ENCODE assay signal across 8 cellular contexts in the genomic region with DNA sequence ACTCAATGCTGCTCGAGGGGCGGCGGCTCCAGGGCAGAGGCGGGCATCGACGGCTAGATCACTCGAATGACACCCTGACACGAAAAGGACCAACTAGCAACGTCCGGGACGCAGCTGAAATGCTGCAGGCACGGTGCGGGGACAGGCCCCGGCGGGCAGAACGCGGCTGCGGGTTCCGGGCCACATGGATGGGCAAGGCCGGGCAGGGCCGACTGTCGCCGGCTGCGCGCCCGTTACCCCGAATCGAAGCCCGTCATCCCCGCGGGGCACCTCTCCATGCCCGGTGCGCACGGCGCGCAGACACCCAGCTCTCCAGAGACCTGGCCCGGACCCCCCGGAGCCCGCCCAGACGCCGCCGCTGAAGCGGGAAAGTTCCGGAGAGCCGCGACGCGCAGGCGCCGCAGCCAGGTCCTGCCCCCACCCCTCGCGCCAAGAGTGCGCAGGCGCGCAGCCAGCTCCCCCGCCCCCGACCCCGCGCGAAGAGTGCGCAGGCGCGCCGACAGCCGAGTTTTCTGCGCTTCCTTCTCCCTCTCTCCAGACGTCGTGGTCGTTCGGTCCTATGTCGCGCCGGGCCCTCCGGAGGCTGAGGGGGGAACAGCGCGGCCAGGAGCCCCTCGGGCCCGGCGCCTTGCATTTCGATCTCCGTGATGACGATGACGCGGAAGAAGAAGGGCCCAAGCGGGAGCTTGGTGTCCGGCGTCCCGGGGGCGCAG. TPM values are rescaled to one million over a fixed set of nuclear protein-coding genes. Genes with fewer than 3 reads are reported as not detected.
DNase-seq lines count a peak whose midpoint lies in the region; ATAC-seq lines count a peak whose summit lies in the region.

A gene with protein sequence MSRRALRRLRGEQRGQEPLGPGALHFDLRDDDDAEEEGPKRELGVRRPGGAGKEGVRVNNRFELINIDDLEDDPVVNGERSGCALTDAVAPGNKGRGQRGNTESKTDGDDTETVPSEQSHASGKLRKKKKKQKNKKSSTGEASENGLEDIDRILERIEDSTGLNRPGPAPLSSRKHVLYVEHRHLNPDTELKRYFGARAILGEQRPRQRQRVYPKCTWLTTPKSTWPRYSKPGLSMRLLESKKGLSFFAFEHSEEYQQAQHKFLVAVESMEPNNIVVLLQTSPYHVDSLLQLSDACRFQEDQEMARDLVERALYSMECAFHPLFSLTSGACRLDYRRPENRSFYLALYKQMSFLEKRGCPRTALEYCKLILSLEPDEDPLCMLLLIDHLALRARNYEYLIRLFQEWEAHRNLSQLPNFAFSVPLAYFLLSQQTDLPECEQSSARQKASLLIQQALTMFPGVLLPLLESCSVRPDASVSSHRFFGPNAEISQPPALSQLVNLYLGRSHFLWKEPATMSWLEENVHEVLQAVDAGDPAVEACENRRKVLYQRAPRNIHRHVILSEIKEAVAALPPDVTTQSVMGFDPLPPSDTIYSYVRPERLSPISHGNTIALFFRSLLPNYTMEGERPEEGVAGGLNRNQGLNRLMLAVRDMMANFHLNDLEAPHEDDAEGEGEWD (plus strand): TSS at position 484 of the 713 bp plus-strand sequence. CDS start 76 bp downstream, at position 560.

- peak within 1 kb of the TSS; percentile 58 for H3K4me3 ChIP-seq in CD4-positive, CD25-positive, alpha-beta regulatory T cell (ENCODE audit: low read depth, low read length)

- H3K9me3 ChIP-seq in CD4-positive, CD25-positive, alpha-beta regulatory T cell (ENCODE audit: control insufficient read depth in 2 of 2, low read length in 2 of 2) = peaks cover 6 to 16% of the 10 kb centered on the region in 2 experiments

- peaks cover 0 to 26% (median 7%) of the 10 kb centered on the region in 4 donors for H3K4me1 Mint-ChIP-seq in CD4-positive, CD25-positive, alpha-beta regulatory T cell
- peaks cover 14 to 16% of the 10 kb centered on the region in 2 donors for H3K4me1 Mint-ChIP-seq in effector memory CD8-positive, alpha-beta T cell (ENCODE audit: low read depth in 2 of 2)
- peaks cover 8% of the 10 kb centered on the region for H3K4me1 Mint-ChIP-seq in memory B cell

- peak within 1 kb of the TSS; percentile 100 for H3K27ac ChIP-seq in CD4-positive, CD25-positive, alpha-beta regulatory T cell (ENCODE audit: insufficient read depth, low read length, poor library complexity, severe bottlenecking)

- peak; percentile 84 to 91 (median 87) for DNase-seq in CD4-positive, CD25-positive, alpha-beta regulatory T cell
- DNase-seq in HPDE6-E6E7 (ENCODE audit: extremely low spot score) (peak; percentile 88), NOMO-1 treated with DMSO at 0.1 percent for 48 hours (lab: John Stamatoyannopoulos, UW; ENCODE audit: unreplicated experiment) (peak; percentile 76), memory B cell (ENCODE audit: low spot score in 2 of 2) (peak; percentile 75 to 83)
- DNase-seq in activated CD8-positive, alpha-beta memory T cell treated with anti-CD3 and anti-CD28 coated beads for 4 hours (ENCODE audit: low read depth in 2 of 2) = peak; percentile 72 to 74
- DNase-seq in effector memory CD8-positive, alpha-beta T cell = peak; percentile 77 to 80 (median 78)
- peak; percentile 84 for DNase-seq in stimulated activated CD8-positive, alpha-beta memory T cell treated with anti-CD3 and anti-CD28 coated beads, Interleukin-12 subunit alpha, Interleukin-12 subunit beta, amount 100 ng/mL, for 1 hour (ENCODE audit: low read depth)

- ATAC-seq in CD4-positive, CD25-positive, alpha-beta regulatory T cell (ENCODE audit: low read depth in 2 of 2) = peak; percentile 32 to 33
- ATAC-seq in GM19452 (IDR thresholded peaks at IDR 0.05; ENCODE audit: unreplicated experiment) (peak; percentile 35), memory B cell (ENCODE audit: low read depth) (peak; percentile 34)
- ATAC-seq in effector memory CD8-positive, alpha-beta T cell (replicated peaks) = peak; percentile 33

- H3K36me3 Mint-ChIP-seq in CD4-positive, CD25-positive, alpha-beta regulatory T cell = peaks cover 14% of the 10 kb centered on the region
- peaks cover 55% of the 10 kb centered on the region for H3K36me3 Mint-ChIP-seq in effector memory CD8-positive, alpha-beta T cell (ENCODE audit: insufficient read depth)
- peaks cover 5% of the 10 kb centered on the region for H3K36me3 Mint-ChIP-seq in memory B cell

- peaks cover 9% of the 10 kb centered on the region for H3K4me1 ChIP-seq in CD4-positive, CD25-positive, alpha-beta regulatory T cell (ENCODE audit: control insufficient read depth, insufficient read depth, low read length, poor library complexity, severe bottlenecking)

- H3K36me3 ChIP-seq in CD4-positive, CD25-positive, alpha-beta regulatory T cell (ENCODE audit: control insufficient read depth, insufficient read depth, low read length) = peaks cover 18% of the 10 kb centered on the region

- H3K27me3 ChIP-seq in CD4-positive, CD25-positive, alpha-beta regulatory T cell (ENCODE audit: control insufficient read depth, insufficient read depth, low read length) = no peaks in the 10 kb centered on the region

- peak within 1 kb of the TSS; percentile 71 to 96 (median 84) for H3K4me3 Mint-ChIP-seq in CD4-positive, CD25-positive, alpha-beta regulatory T cell
- H3K4me3 Mint-ChIP-seq in effector memory CD8-positive, alpha-beta T cell = peak within 1 kb of the TSS; percentile 89 to 94
- peak within 1 kb of the TSS; percentile 97 for H3K4me3 Mint-ChIP-seq in memory B cell

- no peaks in the 10 kb centered on the region for H3K27me3 Mint-ChIP-seq in CD4-positive, CD25-positive, alpha-beta regulatory T cell
- no peaks in the 10 kb centered on the region for H3K27me3 Mint-ChIP-seq in effector memory CD8-positive, alpha-beta T cell
- no peaks in the 10 kb centered on the region for H3K27me3 Mint-ChIP-seq in memory B cell

- peaks cover 0 to 11% (median 6%) of the 10 kb centered on the region in 7 donors for H3K9me3 Mint-ChIP-seq in CD4-positive, CD25-positive, alpha-beta regulatory T cell
- H3K9me3 Mint-ChIP-seq in effector memory CD8-positive, alpha-beta T cell = peaks cover 0 to 2% of the 10 kb centered on the region in 2 donors
- H3K9me3 Mint-ChIP-seq in memory B cell = peaks cover 2% of the 10 kb centered on the region

- H3K27ac Mint-ChIP-seq in CD4-positive, CD25-positive, alpha-beta regulatory T cell = peak within 1 kb of the TSS; percentile 87 to 96 (median 91)
- H3K27ac Mint-ChIP-seq in effector memory CD8-positive, alpha-beta T cell = peak within 1 kb of the TSS; percentile 98 to 99
- peak within 1 kb of the TSS; percentile 99 for H3K27ac Mint-ChIP-seq in memory B cell

RNA-seq across cellular contexts. Expression of the gene that starts here (rescaled TPM):
- total RNA-seq in CD4-positive, CD25-positive, alpha-beta regulatory T cell = 431 TPM
- polyA plus RNA-seq in CD4-positive, CD25-positive, alpha-beta regulatory T cell = 10 to 100 TPM; 75.2 to 99.3 (median 78.3) TPM

Comparison
In these comparisons a context has a peak if more than half of its experiments do, and no peak if none do; other contexts are left out.
1. Peak in every context shown above with its lines: DNase-seq, ATAC-seq, H3K4me3 ChIP-seq and H3K27ac ChIP-seq.